In genomic region chr11:122703541-122704272, GRCh38 we compare ENCODE assay signal across 19 cellular contexts. TPM values are rescaled to one million over a fixed set of nuclear protein-coding genes. Genes with fewer than 3 reads are reported as not detected.
DNase-seq lines count a peak whose midpoint lies in the region; ATAC-seq and TF ChIP-seq lines count a peak whose summit lies in the region.
"Had no signal": no experiment of that assay in that cellular context is flagged by ENCODE, and none has a peak within 500 bp of the region (broad histone marks: within the 10 kb centered on the region; RNA-seq: fewer than 3 reads in every experiment).

No MANE protein-coding gene starts in this region.

- peak; percentile 75 for DNase-seq in stimulated activated CD4-positive, alpha-beta T cell treated with anti-CD3 and anti-CD28 coated beads, Interleukin-1b, Interleukin-23, amount 100 ng/mL, for 48 hours
- DNase-seq in stimulated activated CD4-positive, alpha-beta T cell treated with anti-CD3 and anti-CD28 coated beads, Interleukin-12 subunit alpha, Interleukin-12 subunit beta, amount 100 ng/mL, for 4 hours, result no peak
- DNase-seq in activated CD4-positive, alpha-beta memory T cell treated with anti-CD3 and anti-CD28 coated beads for 36 hours, result peak; percentile 58
- DNase-seq in effector memory CD8-positive, alpha-beta T cell, result no peak
- no peak for DNase-seq in COLO829 (ENCODE audit: low spot score)
- DNase-seq in heart right ventricle, result no peak
- DNase-seq: activated gamma-delta T cell, DMS79, foreskin keratinocyte, H7, lower lobe of right lung, NCI-H1105 treated with DMSO at 0.1 percent for 48 hours, right cardiac atrium, SK-N-SH had no signal

- no peak overlapping the region for H3K4me3 Mint-ChIP-seq in activated CD4-positive, alpha-beta memory T cell treated with anti-CD3 and anti-CD28 coated beads for 36 hours
- H3K4me3 Mint-ChIP-seq in effector memory CD8-positive, alpha-beta T cell, result peak overlapping the region in 1 of 2 donors; percentile 45
- H3K4me3 Mint-ChIP-seq: neural progenitor cell had no signal

- H3K4me1 Mint-ChIP-seq in activated CD4-positive, alpha-beta memory T cell treated with anti-CD3 and anti-CD28 coated beads for 36 hours (ENCODE audit: low read depth), result peaks cover 50% of the 10 kb centered on the region
- peaks cover 24 to 25% of the 10 kb centered on the region in 2 donors for H3K4me1 Mint-ChIP-seq in effector memory CD8-positive, alpha-beta T cell (ENCODE audit: low read depth in 2 of 2)

- 81 to 86% methylated on average over 8 of the region's 8 CpGs for WGBS in heart right ventricle, 2 donors

- CTCF ChIA-PET in activated CD4-positive, alpha-beta memory T cell treated with anti-CD3 and anti-CD28 coated beads for 36 hours (lab: Charles Lee), result no interaction called here

- ATAC-seq in effector memory CD8-positive, alpha-beta T cell (replicated peaks), result peak; percentile 70
- ATAC-seq in HG03432 (IDR thresholded peaks at IDR 0.05; ENCODE audit: unreplicated experiment), result no peak
- no peak for ATAC-seq in HG03280 (IDR thresholded peaks at IDR 0.05; ENCODE audit: unreplicated experiment)
- no peak for ATAC-seq in heart right ventricle
- ATAC-seq: foreskin keratinocyte, K562, lower lobe of right lung, right cardiac atrium had no signal

- no peaks in the 10 kb centered on the region for H3K27me3 Mint-ChIP-seq in activated CD4-positive, alpha-beta memory T cell treated with anti-CD3 and anti-CD28 coated beads for 36 hours
- no peaks in the 10 kb centered on the region for H3K27me3 Mint-ChIP-seq in effector memory CD8-positive, alpha-beta T cell

- H3K9me3 Mint-ChIP-seq in activated CD4-positive, alpha-beta memory T cell treated with anti-CD3 and anti-CD28 coated beads for 36 hours, result no peaks in the 10 kb centered on the region
- H3K9me3 Mint-ChIP-seq in effector memory CD8-positive, alpha-beta T cell, result no peaks in the 10 kb centered on the region

- TF ChIP-seq CTCF in heart right ventricle (IDR thresholded peaks at IDR 0.05), result no peak

- H3K9me3 ChIP-seq in heart right ventricle, result no peaks in the 10 kb centered on the region
- H3K9me3 ChIP-seq: lower lobe of right lung, SK-N-SH had no signal

- no peaks in the 10 kb centered on the region for H3K36me3 ChIP-seq in heart right ventricle
- H3K36me3 ChIP-seq: lower lobe of right lung, neural progenitor cell had no signal

- peaks cover 0 to 1% (median 0%) of the 10 kb centered on the region in 9 donors for H3K4me1 ChIP-seq in heart right ventricle
- H3K4me1 ChIP-seq: lower lobe of right lung, neural progenitor cell had no signal

- POLR2A ChIA-PET in activated CD4-positive, alpha-beta memory T cell treated with anti-CD3 and anti-CD28 coated beads for 36 hours (lab: Charles Lee), result interaction anchor here (1.0 kb wide), 2 partner anchors 14 to 17 kb away, joined by 3 read pairs; no protein-coding TSS in a partner anchor

- no peak overlapping the region for H3K4me3 ChIP-seq in heart right ventricle
- H3K4me3 ChIP-seq: K562, lower lobe of right lung, neural progenitor cell had no signal

- intact Hi-C loops in activated CD4-positive, alpha-beta memory T cell treated with anti-CD3 and anti-CD28 coated beads for 36 hours (cut with micrococcal nuclease), result loop anchor here (2.0 kb wide), 1 partner anchor 19 kb away; no protein-coding TSS in a partner anchor
- intact Hi-C loops in heart right ventricle (cut with DNase I), result no loop called here

- H3K27me3 ChIP-seq in heart right ventricle, result no peaks in the 10 kb centered on the region
- H3K27me3 ChIP-seq: foreskin keratinocyte, neural progenitor cell had no signal

- no peak overlapping the region for H3K27ac ChIP-seq in heart right ventricle
- H3K27ac ChIP-seq: foreskin keratinocyte, lower lobe of right lung, neural progenitor cell, VCaP had no signal

- no peaks in the 10 kb centered on the region for H3K36me3 Mint-ChIP-seq in activated CD4-positive, alpha-beta memory T cell treated with anti-CD3 and anti-CD28 coated beads for 36 hours
- no peaks in the 10 kb centered on the region for H3K36me3 Mint-ChIP-seq in effector memory CD8-positive, alpha-beta T cell (ENCODE audit: insufficient read depth)
- H3K36me3 Mint-ChIP-seq: neural progenitor cell had no signal

- H3K27ac Mint-ChIP-seq in activated CD4-positive, alpha-beta memory T cell treated with anti-CD3 and anti-CD28 coated beads for 36 hours, result peak overlapping the region; percentile 91
- peak overlapping the region in 1 of 2 donors; percentile 67 for H3K27ac Mint-ChIP-seq in effector memory CD8-positive, alpha-beta T cell
- H3K27ac Mint-ChIP-seq: neural progenitor cell had no signal

RNA-seq across cellular contexts. Expression of gene UBASH3B, which starts 48.2 kb away (rescaled TPM):
- 10 to 100 TPM; 18.8 to 20.8 TPM for total RNA-seq in activated CD4-positive, alpha-beta memory T cell treated with anti-CD3 and anti-CD28 coated beads for 36 hours
- 1 to 10 TPM in 9 of 10 donors, under 1 TPM in 1; 0.66 to 8.0 (median 1.6) TPM for total RNA-seq in heart right ventricle
- 1 to 10 TPM in 1 of 2 donors, under 1 TPM in 1; 0.51 to 1.4 TPM for polyA plus RNA-seq in heart right ventricle

Comparison
In these comparisons a context has a peak if more than half of its experiments do, and no peak if none do; other contexts are left out.
1. DNase-seq: peak in stimulated activated CD4-positive, alpha-beta T cell treated with anti-CD3 and anti-CD28 coated beads, Interleukin-1b, Interleukin-23, amount 100 ng/mL, for 48 hours (single experiment) and activated CD4-positive, alpha-beta memory T cell treated with anti-CD3 and anti-CD28 coated beads for 36 hours (single experiment); none in stimulated activated CD4-positive, alpha-beta T cell treated with anti-CD3 and anti-CD28 coated beads, Interleukin-12 subunit alpha, Interleukin-12 subunit beta, amount 100 ng/mL, for 4 hours (single experiment), effector memory CD8-positive, alpha-beta T cell (0 of 3), COLO829 (single experiment) and heart right ventricle (0 of 2).